In the genomic region with DNA sequence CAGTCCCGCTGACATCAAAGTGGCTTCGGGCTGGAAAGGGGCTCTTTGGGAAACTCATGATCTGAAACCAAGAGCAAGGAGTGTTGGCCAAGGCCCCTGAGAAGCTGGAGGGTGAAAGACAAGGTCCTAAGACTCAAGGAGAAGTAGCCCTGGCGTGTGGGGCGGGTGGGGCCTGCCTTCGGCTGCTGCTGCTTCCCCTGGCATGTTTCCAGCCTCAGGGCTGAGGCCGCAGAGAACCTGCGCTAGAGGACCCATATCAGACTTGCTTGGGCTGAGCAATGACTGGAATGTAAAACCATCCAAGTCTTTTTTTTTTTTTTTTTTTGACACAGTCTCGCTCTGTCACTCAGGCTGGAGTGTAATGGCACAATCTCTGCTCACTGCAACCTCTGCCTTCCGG, we compare ENCODE assay signal across 17 cellular contexts.
DNase-seq lines count a peak whose midpoint lies in the region; TF ChIP-seq lines count a peak whose summit lies in the region.
"Had no signal": no experiment of that assay in that cellular context is flagged by ENCODE, and none has a peak within 500 bp of the region (broad histone marks: within the 10 kb centered on the region; RNA-seq: fewer than 3 reads in every experiment).

No MANE protein-coding gene starts in this region.

- POLR2A ChIA-PET in Caco-2 (lab: Charles Lee): no interaction called here

- no peaks in the 10 kb centered on the region for H3K4me1 Mint-ChIP-seq in Caco-2 (ENCODE audit: low read depth, unreplicated experiment)
- H3K4me1 Mint-ChIP-seq: B cell, GM23338 had no signal

- no peaks in the 10 kb centered on the region for H3K27me3 Mint-ChIP-seq in Caco-2 (ENCODE audit: insufficient read depth, unreplicated experiment)

- intact Hi-C loops in Caco-2 (cut with micrococcal nuclease; ENCODE audit: unreplicated experiment): no loop called here

- no peak overlapping the region for H3K18ac ChIP-seq in trophoblast cell (ENCODE audit: low read length)

- no peaks in the 10 kb centered on the region for H3K36me3 Mint-ChIP-seq in Caco-2 (ENCODE audit: insufficient read depth, unreplicated experiment)
- H3K36me3 Mint-ChIP-seq: CD8-positive, alpha-beta T cell had no signal

- H3K4me2 ChIP-seq in trophoblast cell (ENCODE audit: low read length): no peak overlapping the region
- H3K4me2 ChIP-seq: BLaER1 treated with 17β-estradiol and CSF1 and Interleukin-3, amounts not matched to agents 10 nM and 100 nM; GM23338 had no signal

- no peak overlapping the region for H4K12ac ChIP-seq in trophoblast cell (ENCODE audit: low read depth, low read length)

- no peaks in the 10 kb centered on the region for H3K79me2 ChIP-seq in trophoblast cell (ENCODE audit: control insufficient read depth, insufficient read depth, low read length, poor library complexity)

- H3K23ac ChIP-seq in trophoblast cell (ENCODE audit: low read length): no peak overlapping the region

- H2BK120ac ChIP-seq in trophoblast cell (ENCODE audit: insufficient read depth, low read length, poor library complexity): peak overlapping the region; percentile 57

- H3K27ac ChIP-seq in trophoblast cell (ENCODE audit: low read depth, low read length) (no peak overlapping the region), SJCRH30 (no peak overlapping the region)
- H3K27ac ChIP-seq: BLaER1 treated with 17β-estradiol and CSF1 and Interleukin-3, amounts not matched to agents 10 nM and 100 nM had no signal

- H3K27me3 ChIP-seq in Caco-2 (replicated peaks; ENCODE audit: control insufficient read depth, insufficient read depth, low read length) (no peaks in the 10 kb centered on the region), trophoblast cell (ENCODE audit: insufficient read depth, low read length) (no peaks in the 10 kb centered on the region), SJCRH30 (no peaks in the 10 kb centered on the region)
- H3K27me3 ChIP-seq: BLaER1 treated with 17β-estradiol and CSF1 and Interleukin-3, amounts not matched to agents 10 nM and 100 nM had no signal

- peaks cover 9% of the 10 kb centered on the region for H3K4me1 ChIP-seq in Caco-2
- H3K4me1 ChIP-seq in trophoblast cell (ENCODE audit: control insufficient read depth in 1 of 2, insufficient read depth in 2 of 2, low read length in 2 of 2): no peaks in the 10 kb centered on the region
- no peaks in the 10 kb centered on the region; the same call in 1 of the 2 replicates for H3K4me1 ChIP-seq in SJCRH30
- H3K4me1 ChIP-seq: BLaER1 treated with 17β-estradiol and CSF1 and Interleukin-3, amounts not matched to agents 10 nM and 100 nM had no signal

- no peak for TF ChIP-seq CTCF in Caco-2 (IDR thresholded peaks at IDR 0.05; ENCODE audit: insufficient read depth in 1 of 2, low read depth in 1 of 2, low read length in 1 of 2, severe bottlenecking in 1 of 2, unreplicated experiment in 1 of 2)

- no peaks in the 10 kb centered on the region for H3K9me3 Mint-ChIP-seq in Caco-2 (ENCODE audit: unreplicated experiment)
- H3K9me3 Mint-ChIP-seq: CD8-positive, alpha-beta T cell had no signal

- peak; percentile 43 to 79 for DNase-seq in Caco-2
- DNase-seq in NCI-H226: peak; percentile 38
- peak; percentile 18 for DNase-seq in astrocyte of the hippocampus (ENCODE audit: low read depth, low spot score)
- peak; percentile 84 to 91 for DNase-seq in trophoblast cell
- no peak for DNase-seq in SJCRH30
- DNase-seq in NCI-H2081 (lab: John Stamatoyannopoulos, UW): no peak
- DNase-seq in amniotic stem cell (lab: John Stamatoyannopoulos, UW): no peak
- DNase-seq: CD8-positive, alpha-beta T cell; DMS 273 treated with DMSO at 0.1 percent for 48 hours; DMS53; DND-41; EL; HCEC 1CT; IMR-90 had no signal

- no peak overlapping the region for H2BK5ac ChIP-seq in trophoblast cell (ENCODE audit: low read depth, low read length, poor library complexity)

- H3K27ac Mint-ChIP-seq in Caco-2 (ENCODE audit: unreplicated experiment): no peak overlapping the region
- H3K27ac Mint-ChIP-seq: B cell; CD8-positive, alpha-beta T cell; GM23338 had no signal

- no peak overlapping the region for H3K4me3 Mint-ChIP-seq in Caco-2 (ENCODE audit: unreplicated experiment)
- H3K4me3 Mint-ChIP-seq: B cell; CD8-positive, alpha-beta T cell; GM23338 had no signal

- no peak overlapping the region for H2AFZ ChIP-seq in trophoblast cell (ENCODE audit: insufficient read depth, low read length, poor library complexity)
- H2AFZ ChIP-seq: GM23338 had no signal

- no peak overlapping the region for H3K4me3 ChIP-seq in Caco-2 (ENCODE audit: low read depth, low read length)
- no peak overlapping the region for H3K4me3 ChIP-seq in trophoblast cell (ENCODE audit: low read depth, low read length)
- no peak overlapping the region for H3K4me3 ChIP-seq in SJCRH30
- H3K4me3 ChIP-seq: BLaER1 treated with 17β-estradiol and CSF1 and Interleukin-3, amounts not matched to agents 10 nM and 100 nM; GM23338 had no signal

- peak overlapping the region; percentile 58 for H3K14ac ChIP-seq in trophoblast cell (ENCODE audit: low read length)

- H2BK12ac ChIP-seq in trophoblast cell (ENCODE audit: low read length): peak overlapping the region; percentile 64

- no CpG with 5 or more reads among the region's 9 CpGs for WGBS in trophoblast cell (ENCODE audit: extremely low coverage, insufficient coverage, insufficient read length)

- H3K36me3 ChIP-seq in Caco-2 (ENCODE audit: control insufficient read depth, insufficient read depth, low read length): no peaks in the 10 kb centered on the region
- no peaks in the 10 kb centered on the region for H3K36me3 ChIP-seq in trophoblast cell (ENCODE audit: control insufficient read depth in 1 of 2, insufficient read depth in 2 of 2, low read length in 2 of 2)
- H3K36me3 ChIP-seq in SJCRH30: no peaks in the 10 kb centered on the region
- H3K36me3 ChIP-seq: BLaER1 treated with 17β-estradiol and CSF1 and Interleukin-3, amounts not matched to agents 10 nM and 100 nM had no signal

- H3K9me3 ChIP-seq in Caco-2: peaks cover 8% of the 10 kb centered on the region; the same call in 1 of the 2 replicates
- peaks cover 6% of the 10 kb centered on the region for H3K9me3 ChIP-seq in trophoblast cell (ENCODE audit: insufficient read depth, low read depth, low read length)
- H3K9me3 ChIP-seq in SJCRH30 (replicated peaks): no peaks in the 10 kb centered on the region
- H3K9me3 ChIP-seq: BLaER1 treated with 17β-estradiol and CSF1 and Interleukin-3, amounts not matched to agents 10 nM and 100 nM had no signal

- no peak overlapping the region for H3K9ac ChIP-seq in trophoblast cell (ENCODE audit: low read length)
- H3K9ac ChIP-seq: BLaER1 treated with 17β-estradiol and CSF1 and Interleukin-3, amounts not matched to agents 10 nM and 100 nM had no signal

- CTCF ChIA-PET in Caco-2 (lab: Charles Lee): no interaction called here

- no peak overlapping the region for H3K4ac ChIP-seq in trophoblast cell (ENCODE audit: low read depth, low read length)

- BruUV-seq in Caco-2 (replicated peaks; lab: Mats Ljungman, UMichigan): no TSS peak

- H4K8ac ChIP-seq in trophoblast cell (ENCODE audit: low read depth, low read length): peak overlapping the region; percentile 3

- no peak overlapping the region for H4K91ac ChIP-seq in trophoblast cell (ENCODE audit: low read depth, low read length)

- no peak overlapping the region for H2AK5ac ChIP-seq in trophoblast cell (ENCODE audit: low read length)

- no peaks in the 10 kb centered on the region for H3K79me1 ChIP-seq in trophoblast cell (ENCODE audit: low read length)

Comparison
In these comparisons a context has a peak if more than half of its experiments do, and no peak if none do; other contexts are left out.
1. DNase-seq: peak in Caco-2 (2 of 2), NCI-H226 (single experiment), astrocyte of the hippocampus (single experiment) and trophoblast cell (2 of 2); none in SJCRH30 (0 of 2), NCI-H2081 (0 of 2) and amniotic stem cell (single experiment).